8 cellular contexts compared by ENCODE assay signal in genomic region chr1:224245188-224245587, GRCh38.
DNase-seq lines count a peak whose midpoint lies in the region; ATAC-seq and TF ChIP-seq lines count a peak whose summit lies in the region.

No MANE protein-coding gene starts in this region.

- H3K27ac ChIP-seq in ACC112 (ENCODE audit: low read depth, low read length) (peak overlapping the region; percentile 13), PC-3 (ENCODE audit: low read length) (no peak overlapping the region)

- DNase-seq in PC-3 (no peak), dermis microvascular lymphatic vessel endothelial cell (ENCODE audit: low read depth in 2 of 2) (peak; percentile 98 to 99), neural crest cell (ENCODE audit: low read depth, low spot score) (no peak), NCI-H2171 treated with DMSO at 0.1 percent for 48 hours (lab: John Stamatoyannopoulos, UW) (no peak)
- no peak for DNase-seq in effector CD4-positive, alpha-beta T cell
- DNase-seq in stimulated activated CD4-positive, alpha-beta T cell treated with anti-CD3 and anti-CD28 coated beads, Interleukin-1b, Interleukin-23, amount 100 ng/mL, for 48 hours, result no peak

- BruUV-seq in PC-3 (replicated peaks; lab: Mats Ljungman, UMichigan), result no TSS peak

- peak overlapping the region; percentile 62 for H3K27ac Mint-ChIP-seq in neural crest cell (ENCODE audit: unreplicated experiment)

- H3K79me2 ChIP-seq in ACC112 (ENCODE audit: control insufficient read depth, insufficient read depth, low read length, unreplicated experiment), result no peaks in the 10 kb centered on the region
- no peaks in the 10 kb centered on the region for H3K79me2 ChIP-seq in PC-3 (ENCODE audit: low read length)

- no peaks in the 10 kb centered on the region for H3K4me1 Mint-ChIP-seq in neural crest cell

- H3K36me3 ChIP-seq in ACC112 (ENCODE audit: insufficient read depth, low read length) (0 out of 2 replicates have a peak, but pooled peaks cover 5% of the 10 kb centered on the region), PC-3 (ENCODE audit: low read depth, low read length) (peaks cover 18% of the 10 kb centered on the region; the same call in 1 of the 2 replicates)

- peaks cover 14% of the 10 kb centered on the region for H3K36me3 Mint-ChIP-seq in neural crest cell (ENCODE audit: low read depth)

- no peaks in the 10 kb centered on the region for H3K9me3 ChIP-seq in PC-3 (ENCODE audit: low read length)

- H3F3A ChIP-seq in PC-3 (ENCODE audit: low read length, unreplicated experiment), result no peaks in the 10 kb centered on the region

- intact Hi-C loops in PC-3 (cut with micrococcal nuclease), result no loop called here

- no peaks in the 10 kb centered on the region for H3K9me3 Mint-ChIP-seq in neural crest cell

- TF ChIP-seq CTCF in PC-3 (conservative IDR thresholded peaks at IDR 0.05; ENCODE audit: low read depth, low read length) (no peak), neural crest cell (conservative IDR thresholded peaks at IDR 0.05) (no peak)

- no peaks in the 10 kb centered on the region for H3K27me3 ChIP-seq in ACC112 (ENCODE audit: insufficient read depth, low read length)
- H3K27me3 ChIP-seq in PC-3 (ENCODE audit: low read length), result no peaks in the 10 kb centered on the region

- H4K20me1 ChIP-seq in PC-3 (ENCODE audit: low read length), result no peaks in the 10 kb centered on the region

- POLR2A ChIA-PET in PC-3 (lab: Charles Lee; ENCODE audit: unreplicated experiment), result no interaction called here

- no peaks in the 10 kb centered on the region for H3K9me2 ChIP-seq in PC-3 (replicated peaks; ENCODE audit: low read length)

- H3K4me2 ChIP-seq in PC-3 (ENCODE audit: low read length), result no peak overlapping the region

- H3K4me1 ChIP-seq in ACC112 (ENCODE audit: control insufficient read depth, insufficient read depth, low read length, unreplicated experiment), result no peaks in the 10 kb centered on the region
- H3K4me1 ChIP-seq in PC-3 (ENCODE audit: insufficient read depth, low read length), result no peaks in the 10 kb centered on the region

- ATAC-seq in GM21529 (IDR thresholded peaks at IDR 0.05; ENCODE audit: unreplicated experiment), result peak; percentile 53
- ATAC-seq in PC-3, result peak; percentile 37

- H3K27me3 Mint-ChIP-seq in neural crest cell (ENCODE audit: low read depth), result no peaks in the 10 kb centered on the region

- no peak overlapping the region for H3K4me3 Mint-ChIP-seq in neural crest cell

- CTCF ChIA-PET in PC-3 (lab: Charles Lee), result no interaction called here

- H3K9ac ChIP-seq in PC-3 (ENCODE audit: low read length), result no peak overlapping the region

- H2AFZ ChIP-seq in ACC112 (ENCODE audit: low read length, unreplicated experiment), result no peak overlapping the region
- H2AFZ ChIP-seq in PC-3 (ENCODE audit: low read length), result no peak overlapping the region

- H3K4me3 ChIP-seq in ACC112 (ENCODE audit: low read depth, low read length) (no peak overlapping the region), PC-3 (ENCODE audit: low read length) (no peak overlapping the region)

Comparison
In these comparisons a context has a peak if more than half of its experiments do, and no peak if none do; other contexts are left out.
1. DNase-seq: peak in dermis microvascular lymphatic vessel endothelial cell (2 of 2); none in PC-3 (single experiment), neural crest cell (single experiment), effector CD4-positive, alpha-beta T cell (single experiment), NCI-H2171 treated with DMSO at 0.1 percent for 48 hours (single experiment) and stimulated activated CD4-positive, alpha-beta T cell treated with anti-CD3 and anti-CD28 coated beads, Interleukin-1b, Interleukin-23, amount 100 ng/mL, for 48 hours (single experiment).